ENCODE assay signal across 1 cellular context in genomic region chr11:66349084-66349386, GRCh38.
TF ChIP-seq lines count a peak whose summit lies in the region.

No MANE protein-coding gene starts in this region.

TF ChIP-seq in liver, 16 proteins besides CTCF, POLR2A, EP300 and RAD21 (continued from another document):
- TF ChIP-seq REST (IDR thresholded peaks at IDR 0.05) (no peak), ZBTB33 (IDR thresholded peaks at IDR 0.05) (no peak), FOXA2 (IDR thresholded peaks at IDR 0.05) (no peak), NR2F2 (IDR thresholded peaks at IDR 0.05) (no peak), SP1 (IDR thresholded peaks at IDR 0.05) (peak; percentile 25)
